ENCODE assay signal across 8 cellular contexts in the genomic region with DNA sequence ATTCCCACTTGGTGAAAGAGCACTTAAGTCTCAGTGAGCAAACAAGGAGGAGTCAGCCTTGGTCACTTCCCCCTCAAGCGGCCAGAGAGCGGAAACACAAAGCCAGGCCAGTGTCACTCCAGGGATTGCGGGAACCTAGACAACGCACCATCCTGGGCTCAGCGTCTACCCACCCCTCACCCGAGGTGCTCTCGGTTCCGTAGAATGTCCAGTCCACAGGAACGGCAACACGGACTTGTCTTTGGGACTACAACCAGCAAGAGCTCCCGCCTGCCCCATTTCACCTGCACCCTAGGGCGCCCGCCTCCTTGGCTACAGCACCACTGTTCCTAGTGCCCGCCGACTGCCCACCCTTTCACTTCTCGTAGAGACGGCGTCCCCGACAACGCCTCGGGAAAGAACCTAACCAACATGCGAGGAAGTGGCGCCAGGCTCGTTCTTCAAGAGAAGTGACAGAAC. TPM values are rescaled to one million over a fixed set of nuclear protein-coding genes. Genes with fewer than 3 reads are reported as not detected.
DNase-seq lines count a peak whose midpoint lies in the region; ATAC-seq, FAIRE-seq and TF ChIP-seq lines count a peak whose summit lies in the region.

No MANE protein-coding gene starts in this region.

- peaks cover 9 to 12% of the 10 kb centered on the region in 2 experiments for H4K20me1 ChIP-seq in H1 (replicated peaks in 1 of 2; ENCODE audit: control insufficient read depth in 1 of 2, insufficient read depth in 2 of 2, low read length in 2 of 2)

- TF ChIP-seq POLR2A in H1 (IDR thresholded peaks at IDR 0.05; ENCODE audit: control extremely low read depth in 1 of 2, low read depth in 2 of 2, low read length in 2 of 2), result no peak

- ATAC-seq in GM18511 (IDR thresholded peaks at IDR 0.05; ENCODE audit: unreplicated experiment) (peak; percentile 50), HG03025 (IDR thresholded peaks at IDR 0.05; ENCODE audit: low FRiP score, unreplicated experiment) (peak; percentile 33), WTC11 (peak; percentile 70), memory B cell (ENCODE audit: low read depth) (peak; percentile 59)
- ATAC-seq in stimulated activated naive B cell treated with anti-CD40 and anti-IgM and Interleukin-4, amounts not matched to agents 10 μg/mL and 1 μg/mL and 100 μg/mL, for 72 hours (replicated peaks), result peak; percentile 74 to 76

- peak overlapping the region; percentile 92 to 93 for H3K4me2 ChIP-seq in H1 (ENCODE audit: insufficient read depth in 1 of 2, low read depth in 2 of 2, low read length in 2 of 2)

- peaks cover 11% of the 10 kb centered on the region for H3K79me1 ChIP-seq in H1 (ENCODE audit: low read depth, low read length)

- no peak overlapping the region for H3K4ac ChIP-seq in H1 (replicated peaks; ENCODE audit: insufficient read length, low read depth, low read length)

- H3K4me1 ChIP-seq in H1 (replicated peaks in 1 of 4; ENCODE audit: control insufficient read depth in 3 of 4, insufficient read depth in 4 of 4, low read length in 3 of 4), result peaks cover 0 to 8% (median 3%) of the 10 kb centered on the region in 4 experiments; a peak in 4 of 7 replicates

- H3K9me3 Mint-ChIP-seq in WTC11 (no peaks in the 10 kb centered on the region; the same call in 1 of the 2 replicates), memory B cell (no peaks in the 10 kb centered on the region)
- no peaks in the 10 kb centered on the region for H3K9me3 Mint-ChIP-seq in stimulated activated naive B cell treated with anti-CD40 and anti-IgM and Interleukin-4, amounts not matched to agents 10 μg/mL and 1 μg/mL and 100 μg/mL, for 72 hours

- peak overlapping the region; percentile 88 for H2AFZ ChIP-seq in H1 (ENCODE audit: low read length)

- H2BK12ac ChIP-seq in H1 (ENCODE audit: low read depth, low read length), result no peak overlapping the region

- H3K56ac ChIP-seq in H1 (replicated peaks; ENCODE audit: insufficient read length, low read depth, low read length), result peak overlapping the region; percentile 33

- POLR2A ChIA-PET in WTC11 (lab: Charles Lee) (no interaction called here), H1 (lab: Charles Lee; ENCODE audit: partially characterized antibody) (interaction anchor here (0.8 to 2.0 kb wide), 5 partner anchors 8 to 323 kb away, joined by 3 to 7 read pairs (median 3); no protein-coding TSS in a partner anchor)

- H3K27me3 Mint-ChIP-seq in WTC11 (ENCODE audit: low read depth), result no peaks in the 10 kb centered on the region
- H3K27me3 Mint-ChIP-seq in memory B cell, result no peaks in the 10 kb centered on the region
- no peaks in the 10 kb centered on the region for H3K27me3 Mint-ChIP-seq in stimulated activated naive B cell treated with anti-CD40 and anti-IgM and Interleukin-4, amounts not matched to agents 10 μg/mL and 1 μg/mL and 100 μg/mL, for 72 hours

- H4K5ac ChIP-seq in H1 (ENCODE audit: insufficient read length, low read depth, low read length), result no peak overlapping the region

- TF ChIP-seq RAD21 in H1 (IDR thresholded peaks at IDR 0.05 in 1 of 2, conservative IDR thresholded peaks at IDR 0.05 in 1 of 2; ENCODE audit: low read depth in 2 of 2, low read length in 2 of 2), result peak in 1 of 2 experiments; percentile 38; a peak in 2 of 4 replicates

- H3K23ac ChIP-seq in H1 (ENCODE audit: insufficient read length), result no peak overlapping the region

- peak overlapping the region; percentile 98 for H3K4me3 Mint-ChIP-seq in WTC11
- peak overlapping the region; percentile 89 for H3K4me3 Mint-ChIP-seq in memory B cell
- H3K4me3 Mint-ChIP-seq in stimulated activated naive B cell treated with anti-CD40 and anti-IgM and Interleukin-4, amounts not matched to agents 10 μg/mL and 1 μg/mL and 100 μg/mL, for 72 hours, result peak overlapping the region; percentile 93 to 95

- H3K4me3 ChIP-seq in H1 (ENCODE audit: extremely low read depth in 1 of 4, insufficient read depth in 2 of 4, low read depth in 3 of 4, low read length in 4 of 4), result peak overlapping the region; percentile 86 to 98 (median 92)

- H3K9ac ChIP-seq in H1 (replicated peaks in 1 of 4; ENCODE audit: extremely low read depth in 1 of 4, low read depth in 3 of 4, low read length in 3 of 4), result peak overlapping the region; percentile 30 to 54 (median 44); a peak in 6 of 7 replicates

- 1% methylated on average over 19 of the region's 24 CpGs; no CpG with 5 or more reads in 1 of the 2 experiments for WGBS in H1 (ENCODE audit: extremely low coverage in 1 of 2, insufficient coverage in 1 of 2, insufficient read length in 1 of 2, insufficient replicate concordance in 2 of 2, low coverage in 1 of 2, low lambda C conversion rate in 2 of 2, missing lambda C conversion rate in 1 of 2), 2 experiments

- H2BK20ac ChIP-seq in H1 (ENCODE audit: low read length), result no peak overlapping the region

- no peaks in the 10 kb centered on the region for H3K9me3 ChIP-seq in H1 (ENCODE audit: insufficient read depth in 2 of 2, low read depth in 1 of 2, low read length in 1 of 2)

- no peak for TF ChIP-seq EP300 in H1 (IDR thresholded peaks at IDR 0.05; ENCODE audit: borderline replicate concordance in 1 of 2, low read depth in 2 of 2, low read length in 2 of 2)

- H3K4me1 Mint-ChIP-seq in WTC11, result peaks cover 37% of the 10 kb centered on the region
- peaks cover 33% of the 10 kb centered on the region for H3K4me1 Mint-ChIP-seq in memory B cell
- H3K4me1 Mint-ChIP-seq in stimulated activated naive B cell treated with anti-CD40 and anti-IgM and Interleukin-4, amounts not matched to agents 10 μg/mL and 1 μg/mL and 100 μg/mL, for 72 hours, result peaks cover 23 to 57% of the 10 kb centered on the region in 2 donors

- H3K27me3 ChIP-seq in H1 (replicated peaks in 1 of 4; ENCODE audit: control insufficient read depth in 3 of 4, extremely low read depth in 1 of 4, insufficient read depth in 3 of 4, low read length in 3 of 4), result no peaks in the 10 kb centered on the region

- H3K18ac ChIP-seq in H1 (ENCODE audit: extremely low read depth, low read length), result no peak overlapping the region; the same call in 1 of the 2 replicates

- H4K8ac ChIP-seq in H1 (ENCODE audit: extremely low read depth, insufficient read depth, low read length), result no peak overlapping the region

- no peak overlapping the region for H2BK120ac ChIP-seq in H1 (replicated peaks; ENCODE audit: low read depth, low read length)

- H4K91ac ChIP-seq in H1 (replicated peaks; ENCODE audit: insufficient read length, low read length), result no peak overlapping the region

- no peak overlapping the region for H2BK15ac ChIP-seq in H1 (ENCODE audit: low read length)

- 0 out of 2 replicates have a peak overlapping the region, but pooled peaks have one; percentile 10 for H2BK5ac ChIP-seq in H1 (ENCODE audit: low read depth, low read length)

- H3K27ac Mint-ChIP-seq in WTC11 (peak overlapping the region; percentile 74; the same call in 1 of the 2 replicates), memory B cell (peak overlapping the region; percentile 97)
- peak overlapping the region; percentile 100 for H3K27ac Mint-ChIP-seq in stimulated activated naive B cell treated with anti-CD40 and anti-IgM and Interleukin-4, amounts not matched to agents 10 μg/mL and 1 μg/mL and 100 μg/mL, for 72 hours

- no peak overlapping the region for H2AK5ac ChIP-seq in H1 (ENCODE audit: low read depth, low read length)

- peaks cover 0 to 7% (median 1%) of the 10 kb centered on the region in 4 experiments; a peak in 4 of 8 replicates for H3K36me3 ChIP-seq in H1 (ENCODE audit: control insufficient read depth in 2 of 4, insufficient read depth in 4 of 4, low read length in 3 of 4)

- H3K27ac ChIP-seq in H1 (ENCODE audit: low read depth, low read length), result no peak overlapping the region

- peaks cover 9% of the 10 kb centered on the region for H3K23me2 ChIP-seq in H1 (ENCODE audit: low read depth, low read length)

- peak; percentile 36 for FAIRE-seq in H1 (lab: Jason Lieb, UNC)

- peaks cover 4% of the 10 kb centered on the region for H3K36me3 Mint-ChIP-seq in WTC11
- peaks cover 8% of the 10 kb centered on the region for H3K36me3 Mint-ChIP-seq in memory B cell
- peaks cover 3 to 29% of the 10 kb centered on the region in 2 donors for H3K36me3 Mint-ChIP-seq in stimulated activated naive B cell treated with anti-CD40 and anti-IgM and Interleukin-4, amounts not matched to agents 10 μg/mL and 1 μg/mL and 100 μg/mL, for 72 hours

- DNase-seq in AG20443 (ENCODE audit: low spot score) (peak; percentile 74), NCI-H2107 (lab: John Stamatoyannopoulos, UW) (peak; percentile 38), WTC11 (ENCODE audit: low spot score) (peak; percentile 61), H1 (ENCODE audit: low read depth in 1 of 2, low spot score in 2 of 2) (peak; percentile 9 to 57), memory B cell (ENCODE audit: low spot score in 2 of 2) (peak in 1 of 2 donors; percentile 59)
- DNase-seq in stimulated activated naive B cell treated with anti-CD40 and anti-IgM and Interleukin-4, amounts not matched to agents 10 μg/mL and 1 μg/mL and 100 μg/mL, for 72 hours, result peak; percentile 70

- CTCF ChIA-PET in WTC11 (lab: Charles Lee), result interaction anchor here (0.8 to 2.2 kb wide), 3 partner anchors 19 to 218 kb away, joined by 3 to 13 read pairs (median 4); no protein-coding TSS in a partner anchor
- CTCF ChIA-PET in H1 (lab: Charles Lee; ENCODE audit: partially characterized antibody), result interaction anchor here (0.5 to 3.1 kb wide), 10 partner anchors 9 to 1301 kb away, joined by 3 to 14 read pairs (median 3); no protein-coding TSS in a partner anchor

- H3K79me2 ChIP-seq in H1 (ENCODE audit: control insufficient read depth in 1 of 2, insufficient read depth in 2 of 2, low read length in 2 of 2), result peaks cover 25 to 93% of the 10 kb centered on the region in 2 experiments

- no peak for TF ChIP-seq CTCF in WTC11 (IDR thresholded peaks at IDR 0.05)
- peak in 2 of 3 experiments; percentile 22 to 44; a peak in 2 of 4 replicates for TF ChIP-seq CTCF in H1 (IDR thresholded peaks at IDR 0.05; ENCODE audit: control extremely low read depth in 1 of 3, insufficient read depth in 1 of 3, low read depth in 1 of 3, low read length in 3 of 3)

- no peak overlapping the region for H3K14ac ChIP-seq in H1 (ENCODE audit: insufficient read length)

RNA-seq across cellular contexts. Expression of gene GDAP2, which starts 0.5 kb away (rescaled TPM):
- 21.1 to 24.1 TPM (median 22.4 TPM) in 3 replicates for total RNA-seq in WTC11 (2021)
- total RNA-seq in H1 (2021; fragmentation: NEBNext Ultra II Directional; extraction: Animal tissue kit (Norgen Biotek cat#: 25700)), result 25.4 and 27.8 TPM in 2 replicates
- 5.2 and 8.6 TPM in 2 replicates for polyA plus RNA-seq in H1 (2011; rRNA removed)
- 8.0 TPM for polyA plus RNA-seq in H1 (2011; cell fraction: cytosol; rRNA removed)
- polyA plus RNA-seq in H1 (2011; cell fraction: nucleus; rRNA removed), result 4.1 TPM
- polyA plus RNA-seq in H1 (2012, experiment 1 of 2), result 5.9 to 11.2 TPM (median 7.3 TPM) in 4 replicates
- 0.67 TPM for polyA plus RNA-seq in H1 (2012, experiment 2 of 2)
- polyA plus RNA-seq in H1 (2013, experiment 1 of 2), result 8.5 TPM
- 8.4 TPM for polyA plus RNA-seq in H1 (2013, experiment 2 of 2)
- 27.2 and 36.2 TPM in 2 replicates for polyA minus RNA-seq in H1 (2011; rRNA and poly(A)+ RNA removed)
- polyA minus RNA-seq in H1 (2011; cell fraction: cytosol; rRNA and poly(A)+ RNA removed), result 15.2 TPM
- 41.0 TPM for polyA minus RNA-seq in H1 (2011; cell fraction: nucleus; rRNA and poly(A)+ RNA removed)

RNA-seq across cellular contexts. Expression of gene WDR3, which starts 0.6 kb away (rescaled TPM):
- total RNA-seq in WTC11 (2021), result 38.8 to 50.0 TPM (median 42.9 TPM) in 3 replicates
- total RNA-seq in H1 (2021; fragmentation: NEBNext Ultra II Directional; extraction: Animal tissue kit (Norgen Biotek cat#: 25700)), result 62.4 and 67.9 TPM in 2 replicates
- 14.0 and 18.2 TPM in 2 replicates for polyA plus RNA-seq in H1 (2011; rRNA removed)
- 32.2 TPM for polyA plus RNA-seq in H1 (2011; cell fraction: cytosol; rRNA removed)
- 12.8 TPM for polyA plus RNA-seq in H1 (2011; cell fraction: nucleus; rRNA removed)
- 37.5 to 58.7 TPM (median 51.3 TPM) in 4 replicates for polyA plus RNA-seq in H1 (2012, experiment 1 of 2)
- 2.1 TPM for polyA plus RNA-seq in H1 (2012, experiment 2 of 2)
- 18.0 TPM for polyA plus RNA-seq in H1 (2013, experiment 1 of 2)
- 17.4 TPM for polyA plus RNA-seq in H1 (2013, experiment 2 of 2)
- polyA minus RNA-seq in H1 (2011; rRNA and poly(A)+ RNA removed), result 79.9 and 117 TPM in 2 replicates
- 39.2 TPM for polyA minus RNA-seq in H1 (2011; cell fraction: cytosol; rRNA and poly(A)+ RNA removed)
- polyA minus RNA-seq in H1 (2011; cell fraction: nucleus; rRNA and poly(A)+ RNA removed), result 32.9 TPM
